Comparison of ENCODE assay signal across 8 cellular contexts in genomic region chr22:30396871-30397655, GRCh38. TPM values are rescaled to one million over a fixed set of nuclear protein-coding genes. Genes with fewer than 3 reads are reported as not detected.
A peak's percentile ranks its signal among the peaks of the same experiment; 100 is the strongest.
DNase-seq lines count a peak whose midpoint lies in the region; ATAC-seq and TF ChIP-seq lines count a peak whose summit lies in the region.

SEC14L2 (plus strand) TSS chr22:30397018; CDS start chr22:30397117, 99 bp downstream.

- peak within 1 kb of the TSS; percentile 38 to 73 (median 51) for H3K4me3 Mint-ChIP-seq in immature natural killer cell

- H3K9me3 Mint-ChIP-seq in immature natural killer cell, result no peaks in the 10 kb centered on the region

- ATAC-seq in HG03108 (IDR thresholded peaks at IDR 0.05; ENCODE audit: unreplicated experiment) (no peak), HG03442 (IDR thresholded peaks at IDR 0.05; ENCODE audit: unreplicated experiment) (no peak)

- H3K27ac Mint-ChIP-seq in immature natural killer cell, result no peak within 1 kb of the TSS

- H3K27ac ChIP-seq in caudate nucleus (ENCODE audit: low read depth, low read length), result peak within 1 kb of the TSS; percentile 77
- H3K27ac ChIP-seq in skin epidermis, result peak within 1 kb of the TSS in 20 of 21 experiments; percentile 20 to 89 (median 80)

- H3K27me3 Mint-ChIP-seq in immature natural killer cell (ENCODE audit: low read depth in 3 of 3), result peaks cover 9 to 35% (median 16%) of the 10 kb centered on the region in 3 donors

- H3K4me3 ChIP-seq in LNCaP clone FGC (ENCODE audit: low read depth, low read length), result peak within 1 kb of the TSS; percentile 64
- H3K4me3 ChIP-seq in skin epidermis, result peak within 1 kb of the TSS; percentile 48 to 79 (median 68)

- no peak for TF ChIP-seq CTCF in LNCaP clone FGC (IDR thresholded peaks at IDR 0.05; ENCODE audit: control insufficient read depth, extremely low read depth, insufficient read depth)

- H3K4me1 Mint-ChIP-seq in immature natural killer cell, result peaks cover 17 to 25% of the 10 kb centered on the region in 2 donors

- DNase-seq in DMS153 treated with DMSO at 0.1 percent for 48 hours (lab: John Stamatoyannopoulos, UW; ENCODE audit: unreplicated experiment) (peak; percentile 22), LNCaP clone FGC (ENCODE audit: low read depth) (no peak), caudate nucleus (lab: John Stamatoyannopoulos, UW) (peak in 60 of 61 donors; percentile 20 to 88 (median 74)), immature natural killer cell (peak in 1 of 3 donors; percentile 9)
- DNase-seq in activated CD4-positive, CD25-positive, alpha-beta regulatory T cell treated with anti-CD3 and anti-CD28 coated beads, Interleukin-2, amount 50 U/mL, for 72 hours, result peak; percentile 54

- H3K36me3 Mint-ChIP-seq in immature natural killer cell, result no peaks in the 10 kb centered on the region

RNA-seq across cellular contexts. Expression of gene SEC14L2, which starts in this region (rescaled TPM):
- polyA plus RNA-seq in immature natural killer cell, result 1 to 10 TPM in 1 of 3 donors, under 1 TPM in 1, not detected in 1; 0.23 to 1.6 TPM
